In the genomic region with DNA sequence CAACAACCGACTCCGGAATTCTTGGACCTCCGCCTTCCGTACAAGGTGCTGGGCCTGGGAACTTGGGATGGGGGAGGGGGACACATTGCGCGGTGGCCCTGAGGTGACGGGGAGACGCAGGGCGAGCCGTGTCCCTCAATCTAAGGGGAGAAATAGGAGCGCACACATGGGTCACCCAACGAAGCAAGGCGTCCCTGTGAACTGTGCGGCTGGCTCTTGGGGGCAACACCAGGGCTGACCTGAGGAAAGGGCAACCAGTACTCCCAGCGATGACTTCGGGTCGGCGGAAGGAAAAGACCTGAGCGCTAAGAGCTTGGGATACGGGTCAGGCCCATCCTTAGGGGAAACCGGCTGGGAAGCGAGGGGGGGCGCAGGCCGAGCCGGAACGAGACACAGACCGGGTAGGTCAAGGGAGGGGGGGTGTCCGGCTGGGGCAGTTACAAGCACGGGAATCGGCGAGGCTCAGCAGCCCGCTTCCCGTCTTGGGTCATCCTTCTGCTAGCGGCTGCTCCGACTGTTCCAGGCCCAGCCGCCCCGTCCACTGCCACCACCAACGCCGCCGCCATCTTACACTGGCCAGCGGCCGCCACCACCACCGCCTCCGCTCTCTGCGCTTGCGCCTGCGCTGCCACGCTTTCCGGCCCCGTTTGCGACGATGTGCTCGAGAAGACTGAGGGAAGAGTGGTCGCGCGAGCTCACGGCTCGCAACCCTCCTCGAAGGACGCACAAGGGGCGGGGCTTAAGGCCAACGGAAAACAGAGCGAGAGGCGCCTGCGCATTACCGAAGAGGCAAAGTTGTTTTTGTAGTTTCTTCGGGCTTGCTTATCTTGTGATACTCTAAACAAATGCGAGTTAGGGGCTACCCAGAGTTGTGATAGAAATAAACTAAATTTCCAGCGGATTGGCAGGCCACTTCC, we compare ENCODE assay signal across 8 cellular contexts. TPM values are rescaled to one million over a fixed set of nuclear protein-coding genes. Genes with fewer than 3 reads are reported as not detected.
DNase-seq lines count a peak whose midpoint lies in the region; ATAC-seq and TF ChIP-seq lines count a peak whose summit lies in the region.

Gene DCAF8 (minus strand): TSS at position 672 of the 917 bp plus-strand sequence. CDS start 18,541 bp downstream, outside the sequence.

- peak; percentile 93 for DNase-seq in DMS53 treated with DMSO at 0.1 percent for 48 hours (lab: John Stamatoyannopoulos, UW; ENCODE audit: unreplicated experiment)
- peak; percentile 98 to 99 (median 99) for DNase-seq in Peyer's patch
- peak; percentile 98 to 99 for DNase-seq in activated T-cell treated with anti-CD3 and anti-CD28 coated beads, Interleukin-2, amount 50 U/mL, for 48 hours
- peak; percentile 95 to 96 for DNase-seq in stimulated activated CD8-positive, alpha-beta memory T cell treated with anti-CD3 and anti-CD28 coated beads, Interleukin-7, amount 100 ng/mL, for 4 hours (ENCODE audit: low read depth in 2 of 2)

- H3K27ac ChIP-seq in KMS-11: peak within 1 kb of the TSS; percentile 81
- peak within 1 kb of the TSS; percentile 89 to 97 (median 96) for H3K27ac ChIP-seq in Peyer's patch
- peak within 1 kb of the TSS; percentile 99 for H3K27ac ChIP-seq in muscle layer of duodenum (ENCODE audit: low read length)

- peak within 1 kb of the TSS; percentile 34 for H2AFZ ChIP-seq in KMS-11 (ENCODE audit: low read depth)

- H3K4me3 ChIP-seq in KMS-11 (IDR thresholded peaks at IDR 0.05; ENCODE audit: insufficient read depth, low read depth, low read length): peak within 1 kb of the TSS; percentile 100
- peak within 1 kb of the TSS; percentile 78 to 99 (median 93) for H3K4me3 ChIP-seq in Peyer's patch
- peak within 1 kb of the TSS; percentile 84 for H3K4me3 ChIP-seq in muscle layer of duodenum (ENCODE audit: low read depth in 1 of 2, low read length in 2 of 2)

- no peaks in the 10 kb centered on the region for H4K20me1 ChIP-seq in KMS-11 (ENCODE audit: insufficient read depth)

- peak within 1 kb of the TSS; percentile 91 for H3K9ac ChIP-seq in KMS-11

- H3K27me3 ChIP-seq in KMS-11 (ENCODE audit: insufficient read depth, low read depth) (no peaks in the 10 kb centered on the region), Peyer's patch (no peaks in the 10 kb centered on the region), muscle layer of duodenum (ENCODE audit: low read depth, low read length) (no peaks in the 10 kb centered on the region)

- H3K36me3 ChIP-seq in KMS-11 (ENCODE audit: insufficient read depth) (no peaks in the 10 kb centered on the region), Peyer's patch (no peaks in the 10 kb centered on the region), muscle layer of duodenum (ENCODE audit: control insufficient read depth in 1 of 2, insufficient read depth in 2 of 2, low read length in 2 of 2) (peaks cover 0 to 4% of the 10 kb centered on the region in 2 donors)

- H3K4me1 ChIP-seq in KMS-11 (ENCODE audit: low read depth, poor library complexity, severe bottlenecking) (peaks cover 51% of the 10 kb centered on the region), Peyer's patch (peaks cover 0 to 22% (median 9%) of the 10 kb centered on the region in 4 donors), muscle layer of duodenum (ENCODE audit: control insufficient read depth in 1 of 2, insufficient read depth in 2 of 2, low read length in 2 of 2) (peaks cover 14 to 36% of the 10 kb centered on the region in 2 donors)

- ATAC-seq in GM21737 (IDR thresholded peaks at IDR 0.05; ENCODE audit: unreplicated experiment) (peak; percentile 84), esophagus mucosa (peak; percentile 99)

- H3K4me2 ChIP-seq in KMS-11: peak within 1 kb of the TSS; percentile 71

- no peaks in the 10 kb centered on the region for H3K9me3 ChIP-seq in Peyer's patch
- H3K9me3 ChIP-seq in muscle layer of duodenum (ENCODE audit: control insufficient read depth in 1 of 2, low read length in 2 of 2): no peaks in the 10 kb centered on the region

- TF ChIP-seq POLR2A in Peyer's patch (IDR thresholded peaks at IDR 0.05): peak; percentile 78 to 90

- H3K79me2 ChIP-seq in KMS-11 (ENCODE audit: insufficient read depth, low read depth): peaks cover 50% of the 10 kb centered on the region

- TF ChIP-seq CTCF in KMS-11 (conservative IDR thresholded peaks at IDR 0.05; ENCODE audit: low read depth, low read length) (no peak; the same call in 1 of the 2 replicates), Peyer's patch (IDR thresholded peaks at IDR 0.05) (peak in 1 of 6 experiments; percentile 10)

RNA-seq across cellular contexts. Expression of gene DCAF8, which starts in this region (rescaled TPM):
- 100 to 1,000 TPM; 121 to 359 (median 202) TPM for total RNA-seq in Peyer's patch
- 46.8 TPM for total RNA-seq in esophagus mucosa

Comparison
In these comparisons a context has a peak if more than half of its experiments do, and no peak if none do; other contexts are left out.
1. Peak in every context shown above with its lines: DNase-seq, ATAC-seq, H3K4me3 ChIP-seq and H3K27ac ChIP-seq.